ENCODE assay signal across 8 cellular contexts in the genomic region with DNA sequence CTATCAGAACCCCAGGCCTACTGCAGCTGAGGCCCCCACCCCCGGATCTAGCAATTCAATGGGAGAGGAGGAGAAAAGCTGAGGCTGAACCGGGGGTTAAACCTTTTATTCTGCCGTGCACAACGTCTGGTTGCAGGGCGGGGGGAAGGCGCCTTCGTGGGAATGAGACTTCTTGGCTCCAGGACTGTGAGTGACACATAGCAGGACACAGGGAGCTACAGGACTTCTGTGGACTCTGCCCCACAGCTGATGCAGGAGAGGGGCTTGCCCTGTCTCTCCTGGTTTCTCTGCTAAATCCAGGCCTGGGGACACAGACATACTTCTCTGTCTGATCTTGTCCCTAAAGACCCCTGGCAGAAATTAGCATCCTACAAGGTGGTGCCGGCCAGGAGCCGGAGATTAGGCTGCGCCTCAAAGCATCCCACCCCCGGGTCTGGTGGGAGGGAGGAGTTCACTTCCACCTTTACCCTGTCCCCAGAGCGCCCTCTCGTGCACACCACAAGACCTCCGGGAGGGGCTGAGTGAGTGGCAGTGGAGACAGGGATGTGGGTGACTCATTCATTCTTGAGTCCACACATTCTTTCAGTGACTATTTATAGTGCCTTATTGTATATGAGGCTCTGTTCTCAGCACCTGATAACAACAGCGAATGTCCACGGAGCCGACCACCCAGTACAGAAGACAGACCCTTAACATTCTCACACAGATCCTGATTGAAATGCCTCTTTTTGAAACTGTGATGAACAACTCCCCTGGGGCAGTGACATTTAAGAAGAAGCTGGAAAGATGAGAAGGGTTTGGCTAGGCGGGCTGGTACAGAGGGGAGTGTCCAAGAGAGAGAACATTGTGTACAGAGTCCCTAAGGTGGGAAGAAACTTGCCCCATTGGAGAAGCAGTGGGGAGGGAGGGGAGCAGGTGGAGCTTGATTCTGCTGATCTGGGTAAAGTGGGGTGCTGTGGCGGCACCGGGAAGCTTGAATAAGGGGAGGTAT. TPM values are rescaled to one million over a fixed set of nuclear protein-coding genes. Genes with fewer than 3 reads are reported as not detected.
DNase-seq lines count a peak whose midpoint lies in the region; ATAC-seq and TF ChIP-seq lines count a peak whose summit lies in the region.

No MANE protein-coding gene starts in this region.

- H3K27ac ChIP-seq in SJCRH30 (peak overlapping the region; percentile 78), epithelial cell of prostate (peak overlapping the region; percentile 7)

- DNase-seq in G401 (ENCODE audit: low spot score): peak; percentile 17
- peak; percentile 88 to 91 for DNase-seq in SJCRH30
- peak; percentile 57 for DNase-seq in epithelial cell of prostate (ENCODE audit: low read depth, low spot score)
- DNase-seq in natural killer cell: no peak
- no peak for DNase-seq in NCI-H345 (lab: John Stamatoyannopoulos, UW)

- no peaks in the 10 kb centered on the region for H3K27me3 Mint-ChIP-seq in natural killer cell (ENCODE audit: low read depth in 2 of 2)

- in situ Hi-C loops in G401 (cut with HindIII; ENCODE audit: low sequenced_read_pairs): no loop called here

- no peaks in the 10 kb centered on the region for H3K9me3 ChIP-seq in SJCRH30 (replicated peaks)

- H3K36me3 ChIP-seq in SJCRH30: no peaks in the 10 kb centered on the region

- no peak overlapping the region for H3K4me3 ChIP-seq in SJCRH30

- peaks cover 4 to 6% of the 10 kb centered on the region in 2 donors for H3K4me1 Mint-ChIP-seq in natural killer cell

- H3K4me3 Mint-ChIP-seq in natural killer cell: no peak overlapping the region

- H3K27ac Mint-ChIP-seq in natural killer cell: no peak overlapping the region

- no peaks in the 10 kb centered on the region for H3K36me3 Mint-ChIP-seq in natural killer cell

- intact Hi-C loops in natural killer cell (cut with micrococcal nuclease): no loop called here

- no peak for TF ChIP-seq CTCF in natural killer cell (IDR thresholded peaks at IDR 0.05)

- ATAC-seq in HG03442 (IDR thresholded peaks at IDR 0.05; ENCODE audit: unreplicated experiment): peak; percentile 63
- peak; percentile 26 to 53 (median 50) for ATAC-seq in natural killer cell
- ATAC-seq in GM21528 (IDR thresholded peaks at IDR 0.05; ENCODE audit: low FRiP score, unreplicated experiment): no peak
- no peak for ATAC-seq in HG03378 (IDR thresholded peaks at IDR 0.05; ENCODE audit: unreplicated experiment)

- no peaks in the 10 kb centered on the region for H3K27me3 ChIP-seq in SJCRH30

- peaks cover 25% of the 10 kb centered on the region for H3K4me1 ChIP-seq in SJCRH30

- H3K9me3 Mint-ChIP-seq in natural killer cell: no peaks in the 10 kb centered on the region

RNA-seq across cellular contexts. Expression of a gene that starts 38.9 kb away (rescaled TPM):
- total RNA-seq in G401 (2014; rRNA removed; shearing (Covaris generic)): not detected in 2 replicates
- 28.7 and 29.3 TPM in 2 replicates for total RNA-seq in SJCRH30 (2014; rRNA removed; shearing (Covaris generic))
- total RNA-seq in natural killer cell: 1 to 10 TPM in 2 of 3 donors, under 1 TPM in 1; 0.95 to 3.4 (median 3.2) TPM

Comparison
In these comparisons a context has a peak if more than half of its experiments do, and no peak if none do; other contexts are left out.
1. DNase-seq: peak in G401 (single experiment), SJCRH30 (2 of 2) and epithelial cell of prostate (single experiment); none in natural killer cell (single experiment) and NCI-H345 (single experiment).
2. ATAC-seq: peak in HG03442 (single experiment) and natural killer cell (3 of 3); none in GM21528 (single experiment) and HG03378 (single experiment).